ENCODE assay signal across 1 cellular context in the genomic region with DNA sequence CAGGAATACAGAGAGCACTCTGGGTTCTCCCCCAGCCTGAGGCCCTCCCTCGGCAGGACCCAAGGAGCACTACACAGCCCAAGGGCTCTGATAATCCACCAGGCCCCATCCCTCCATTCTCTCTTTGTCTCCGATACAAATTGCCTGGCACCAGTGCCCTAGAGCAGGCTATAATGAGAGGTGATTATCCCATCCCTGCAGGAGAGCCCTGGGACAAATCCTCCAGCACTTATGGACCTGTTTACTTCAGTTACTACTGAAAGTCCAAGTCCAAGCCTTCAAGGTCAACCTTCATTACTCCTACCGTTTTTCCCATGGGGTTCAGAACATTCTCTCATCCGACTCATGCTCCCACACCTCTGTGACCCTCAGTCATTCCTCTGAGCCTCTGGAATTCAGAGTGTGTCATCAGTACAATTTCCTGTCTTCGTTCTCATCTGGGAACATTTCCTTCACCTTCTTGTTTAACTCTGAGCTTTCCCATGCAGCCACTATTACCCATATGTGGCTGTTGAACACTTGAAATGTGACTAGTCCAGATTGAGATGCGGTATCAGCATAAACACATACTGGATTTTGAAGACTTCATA.
TF ChIP-seq lines count a peak whose summit lies in the region.

No MANE protein-coding gene starts in this region.

TF ChIP-seq in IMR-90, 13 proteins besides CTCF, POLR2A, EP300 and RAD21:
- peak; percentile 57; the same call in 1 of the 2 replicates for TF ChIP-seq BHLHE40 (IDR thresholded peaks at IDR 0.05; ENCODE audit: low read depth, low read length)
- no peak for TF ChIP-seq CHD1 (IDR thresholded peaks at IDR 0.05; ENCODE audit: low read depth, low read length)
- 0 out of 2 replicates have a peak, but pooled peaks have one; percentile 23 for TF ChIP-seq CEBPB (IDR thresholded peaks at IDR 0.05; ENCODE audit: low read depth, low read length)
- TF ChIP-seq, protein P1, sequence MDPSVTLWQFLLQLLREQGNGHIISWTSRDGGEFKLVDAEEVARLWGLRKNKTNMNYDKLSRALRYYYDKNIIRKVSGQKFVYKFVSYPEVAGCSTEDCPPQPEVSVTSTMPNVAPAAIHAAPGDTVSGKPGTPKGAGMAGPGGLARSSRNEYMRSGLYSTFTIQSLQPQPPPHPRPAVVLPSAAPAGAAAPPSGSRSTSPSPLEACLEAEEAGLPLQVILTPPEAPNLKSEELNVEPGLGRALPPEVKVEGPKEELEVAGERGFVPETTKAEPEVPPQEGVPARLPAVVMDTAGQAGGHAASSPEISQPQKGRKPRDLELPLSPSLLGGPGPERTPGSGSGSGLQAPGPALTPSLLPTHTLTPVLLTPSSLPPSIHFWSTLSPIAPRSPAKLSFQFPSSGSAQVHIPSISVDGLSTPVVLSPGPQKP (IDR thresholded peaks at IDR 0.05; ENCODE audit: borderline replicate concordance, low read depth, low read length): no peak
- no peak for TF ChIP-seq MAZ (IDR thresholded peaks at IDR 0.05; ENCODE audit: borderline replicate concordance, low read depth, low read length)
- no peak for TF ChIP-seq RFX5 (IDR thresholded peaks at IDR 0.05; ENCODE audit: low read depth, low read length)
- TF ChIP-seq, protein P2, sequence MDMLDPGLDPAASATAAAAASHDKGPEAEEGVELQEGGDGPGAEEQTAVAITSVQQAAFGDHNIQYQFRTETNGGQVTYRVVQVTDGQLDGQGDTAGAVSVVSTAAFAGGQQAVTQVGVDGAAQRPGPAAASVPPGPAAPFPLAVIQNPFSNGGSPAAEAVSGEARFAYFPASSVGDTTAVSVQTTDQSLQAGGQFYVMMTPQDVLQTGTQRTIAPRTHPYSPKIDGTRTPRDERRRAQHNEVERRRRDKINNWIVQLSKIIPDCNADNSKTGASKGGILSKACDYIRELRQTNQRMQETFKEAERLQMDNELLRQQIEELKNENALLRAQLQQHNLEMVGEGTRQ (IDR thresholded peaks at IDR 0.05; ENCODE audit: low read depth, low read length): no peak
- no peak for TF ChIP-seq MXI1 (IDR thresholded peaks at IDR 0.05; ENCODE audit: borderline replicate concordance, low read depth, low read length)
- TF ChIP-seq FOS (IDR thresholded peaks at IDR 0.05; ENCODE audit: low read depth, low read length): peak; percentile 70
- TF ChIP-seq NFE2L2 (IDR thresholded peaks at IDR 0.05; ENCODE audit: low read depth, low read length): 0 out of 2 replicates have a peak, but pooled peaks have one; percentile 9
- no peak for TF ChIP-seq RCOR1 (IDR thresholded peaks at IDR 0.05; ENCODE audit: insufficient replicate concordance, low read length)
- peak; percentile 63 for TF ChIP-seq MAFK (IDR thresholded peaks at IDR 0.05; ENCODE audit: low read depth, low read length)
- no peak for TF ChIP-seq SMC3 (IDR thresholded peaks at IDR 0.05; ENCODE audit: low read depth, low read length)
